8 cellular contexts compared by ENCODE assay signal in genomic region chr13:48126944-48127814, GRCh38. TPM values are rescaled to one million over a fixed set of nuclear protein-coding genes. Genes with fewer than 3 reads are reported as not detected.
DNase-seq lines count a peak whose midpoint lies in the region; ATAC-seq and TF ChIP-seq lines count a peak whose summit lies in the region.

No MANE protein-coding gene starts in this region.

- peaks cover 0 to 3% of the 10 kb centered on the region in 2 donors for H3K4me1 ChIP-seq in breast epithelium
- peaks cover 11% of the 10 kb centered on the region for H3K4me1 ChIP-seq in iPS-20b (ENCODE audit: insufficient read depth, low read length)

- H3K36me3 ChIP-seq in breast epithelium (no peaks in the 10 kb centered on the region), iPS-20b (ENCODE audit: insufficient read depth, low read depth, low read length) (no peaks in the 10 kb centered on the region)

- intact Hi-C loops in Calu3 (cut with micrococcal nuclease; ENCODE audit: unreplicated experiment), result loop anchor here (2.0 to 10.0 kb wide), 2 partner anchors 108 to 638 kb away; no protein-coding TSS in a partner anchor
- intact Hi-C loops in breast epithelium (cut with DNase I; ENCODE audit: low total_unique reads), result no loop called here

- ATAC-seq in GM21529 (IDR thresholded peaks at IDR 0.05; ENCODE audit: unreplicated experiment) (peak; percentile 76), HG03196 (IDR thresholded peaks at IDR 0.05; ENCODE audit: unreplicated experiment) (no peak)

- H3K9me3 ChIP-seq in breast epithelium (no peaks in the 10 kb centered on the region), iPS-20b (ENCODE audit: insufficient read depth, low read depth, low read length) (no peaks in the 10 kb centered on the region)

- no peaks in the 10 kb centered on the region for H3K27me3 ChIP-seq in breast epithelium
- H3K27me3 ChIP-seq in iPS-20b (ENCODE audit: insufficient read depth, low read length), result no peaks in the 10 kb centered on the region

- H3K4me3 ChIP-seq in breast epithelium, result no peak overlapping the region
- H3K4me3 ChIP-seq in iPS-20b (ENCODE audit: low read length), result 0 out of 2 replicates have a peak overlapping the region, but pooled peaks have one; percentile 24
- no peak overlapping the region for H3K4me3 ChIP-seq in skin epidermis

- BruUV-seq in Calu3 (replicated peaks; lab: Mats Ljungman, UMichigan), result no TSS peak

- H3K9ac ChIP-seq in iPS-20b (ENCODE audit: low read depth, low read length), result no peak overlapping the region; the same call in 1 of the 2 replicates

- H3K27me3 Mint-ChIP-seq in Calu3 (ENCODE audit: unreplicated experiment), result no peaks in the 10 kb centered on the region

- no peaks in the 10 kb centered on the region for H3K36me3 Mint-ChIP-seq in Calu3 (ENCODE audit: insufficient read depth, unreplicated experiment)

- TF ChIP-seq CTCF in Calu3 (IDR thresholded peaks at IDR 0.05; ENCODE audit: unreplicated experiment) (peak; percentile 41), breast epithelium (IDR thresholded peaks at IDR 0.05) (peak; percentile 29 to 73 (median 68))

- H3K4me3 Mint-ChIP-seq in Calu3 (ENCODE audit: low read depth, unreplicated experiment), result no peak overlapping the region

- no peaks in the 10 kb centered on the region for H3K9me3 Mint-ChIP-seq in Calu3 (ENCODE audit: low read depth, unreplicated experiment)

- H3K27ac ChIP-seq in breast epithelium, result peak overlapping the region; percentile 56 to 60
- no peak overlapping the region for H3K27ac ChIP-seq in iPS-20b (ENCODE audit: low read length)
- peak overlapping the region in 17 of 21 experiments; percentile 11 to 78 (median 60) for H3K27ac ChIP-seq in skin epidermis

- CTCF ChIA-PET in Calu3 (lab: Charles Lee), result interaction anchor here (0.6 to 0.9 kb wide), 3 partner anchors 106 to 271 kb away, joined by 3 read pairs; partner anchors contain the start of gene ITM2B

- H3K27ac Mint-ChIP-seq in Calu3 (ENCODE audit: unreplicated experiment), result no peak overlapping the region

- H3K4me1 Mint-ChIP-seq in Calu3 (ENCODE audit: low read depth, unreplicated experiment), result peaks cover 8% of the 10 kb centered on the region

- TF ChIP-seq POLR2A in breast epithelium (IDR thresholded peaks at IDR 0.05), result no peak

- DNase-seq in Calu3, result peak; percentile 20
- peak; percentile 54 for DNase-seq in MV-4-11 (lab: John Stamatoyannopoulos, UW)
- DNase-seq in T follicular helper cell (ENCODE audit: low read depth), result peak; percentile 6
- DNase-seq in breast epithelium (ENCODE audit: low spot score in 2 of 2), result no peak

RNA-seq across cellular contexts. Expression of gene MED4, which starts 32.3 kb away (rescaled TPM):
- total RNA-seq in Calu3 (2022), result 28.5 and 31.9 TPM in 2 replicates
- 10 to 100 TPM; 39.0 to 45.1 (median 39.8) TPM for total RNA-seq in breast epithelium

Comparison
In these comparisons a context has a peak if more than half of its experiments do, and no peak if none do; other contexts are left out.
1. DNase-seq: peak in Calu3 (single experiment), MV-4-11 (single experiment) and T follicular helper cell (single experiment); none in breast epithelium (0 of 2).